12 cellular contexts compared by ENCODE assay signal in genomic region chr1:39293375-39294070, GRCh38.
DNase-seq lines count a peak whose midpoint lies in the region; ATAC-seq, FAIRE-seq and TF ChIP-seq lines count a peak whose summit lies in the region.
"Had no signal": no experiment of that assay in that cellular context is flagged by ENCODE, and none has a peak within 500 bp of the region (broad histone marks: within the 10 kb centered on the region; RNA-seq: fewer than 3 reads in every experiment).

No MANE protein-coding gene starts in this region.

- ATAC-seq in activated CD4-positive, alpha-beta T cell treated with anti-CD3 and anti-CD28 coated beads for 36 hours = peak; percentile 51
- ATAC-seq in foreskin keratinocyte (peak; percentile 20), lower lobe of right lung (no peak)

- H3K27me3 Mint-ChIP-seq in activated CD4-positive, alpha-beta T cell treated with anti-CD3 and anti-CD28 coated beads for 36 hours = no peaks in the 10 kb centered on the region
- H3K27me3 Mint-ChIP-seq: activated B cell treated with CpG ODN at 0.5 μM for 24 hours had no signal

- H3K27ac ChIP-seq in WERI-Rb-1 (peak overlapping the region; percentile 37), foreskin keratinocyte (no peak overlapping the region), lower lobe of right lung (no peak overlapping the region)

- H3K9me3 Mint-ChIP-seq in activated CD4-positive, alpha-beta T cell treated with anti-CD3 and anti-CD28 coated beads for 36 hours (ENCODE audit: low read depth) = no peaks in the 10 kb centered on the region
- H3K9me3 Mint-ChIP-seq: activated B cell treated with CpG ODN at 0.5 μM for 24 hours had no signal

- H3K27ac Mint-ChIP-seq in activated CD4-positive, alpha-beta T cell treated with anti-CD3 and anti-CD28 coated beads for 36 hours = no peak overlapping the region
- H3K27ac Mint-ChIP-seq: activated B cell treated with CpG ODN at 0.5 μM for 24 hours had no signal

- TF ChIP-seq CTCF in WERI-Rb-1 (IDR thresholded peaks at IDR 0.05; ENCODE audit: low read depth, low read length) (no peak), foreskin keratinocyte (conservative IDR thresholded peaks at IDR 0.05) (no peak), lower lobe of right lung (IDR thresholded peaks at IDR 0.05) (no peak)

- peaks cover 5% of the 10 kb centered on the region for H3K4me1 Mint-ChIP-seq in activated CD4-positive, alpha-beta T cell treated with anti-CD3 and anti-CD28 coated beads for 36 hours
- H3K4me1 Mint-ChIP-seq: activated B cell treated with CpG ODN at 0.5 μM for 24 hours had no signal

- no peak for DNase-seq in activated CD4-positive, alpha-beta T cell treated with anti-CD3 and anti-CD28 coated beads for 36 hours
- DNase-seq in activated CD4-positive, alpha-beta T cell treated with anti-CD3 and anti-CD28 coated beads for 1 hour = no peak
- DNase-seq in WERI-Rb-1 (no peak), foreskin keratinocyte (peak in 1 of 2 donors; percentile 62), renal cortical epithelial cell (ENCODE audit: low read depth) (peak; percentile 79), lower lobe of right lung (no peak), urothelium cell line (ENCODE audit: low spot score) (no peak)
- DNase-seq in activated CD4-positive, CD25-positive, alpha-beta regulatory T cell treated with anti-CD3 and anti-CD28 coated beads, Interleukin-2, amount 50 U/mL, for 72 hours = no peak
- DNase-seq: activated B cell treated with CpG ODN at 0.5 μM for 24 hours, GDM1, NCI-H510A treated with DMSO at 0.1 percent for 48 hours had no signal

- no peak overlapping the region for H3K4me3 ChIP-seq in WERI-Rb-1 (ENCODE audit: low read depth, low read length)
- H3K4me3 ChIP-seq in lower lobe of right lung = no peak overlapping the region

- peaks cover 14% of the 10 kb centered on the region for H3K4me1 ChIP-seq in foreskin keratinocyte
- H3K4me1 ChIP-seq in lower lobe of right lung = peaks cover 6% of the 10 kb centered on the region

- H3K36me3 ChIP-seq in WERI-Rb-1 = peaks cover 81% of the 10 kb centered on the region
- peaks cover 97% of the 10 kb centered on the region for H3K36me3 ChIP-seq in lower lobe of right lung

- POLR2A ChIA-PET in activated CD4-positive, alpha-beta T cell treated with anti-CD3 and anti-CD28 coated beads for 36 hours (lab: Charles Lee) = no interaction called here

- H3K9me3 ChIP-seq in WERI-Rb-1 (ENCODE audit: severe bottlenecking) (no peaks in the 10 kb centered on the region), lower lobe of right lung (no peaks in the 10 kb centered on the region)

- CTCF ChIA-PET in activated CD4-positive, alpha-beta T cell treated with anti-CD3 and anti-CD28 coated beads for 36 hours (lab: Charles Lee) = no interaction called here

- intact Hi-C loops in activated CD4-positive, alpha-beta T cell treated with anti-CD3 and anti-CD28 coated beads for 36 hours (cut with DNase I, micrococcal nuclease) = no loop called here
- intact Hi-C loops in lower lobe of right lung (cut with DNase I) = no loop called here

- H3K27me3 ChIP-seq in WERI-Rb-1 (ENCODE audit: insufficient read depth, low read depth, severe bottlenecking) (no peaks in the 10 kb centered on the region), foreskin keratinocyte (no peaks in the 10 kb centered on the region), lower lobe of right lung (ENCODE audit: low read depth) (no peaks in the 10 kb centered on the region)

- peaks cover 69% of the 10 kb centered on the region for H3K36me3 Mint-ChIP-seq in activated CD4-positive, alpha-beta T cell treated with anti-CD3 and anti-CD28 coated beads for 36 hours (ENCODE audit: low read depth)

- no peak for FAIRE-seq in urothelium cell line (lab: Jason Lieb, UNC)
- FAIRE-seq: A204.1 had no signal

- no peak overlapping the region for H3K4me3 Mint-ChIP-seq in activated CD4-positive, alpha-beta T cell treated with anti-CD3 and anti-CD28 coated beads for 36 hours
- H3K4me3 Mint-ChIP-seq: activated B cell treated with CpG ODN at 0.5 μM for 24 hours had no signal

Comparison
In these comparisons a context has a peak if more than half of its experiments do, and no peak if none do; other contexts are left out.
1. ATAC-seq: peak in activated CD4-positive, alpha-beta T cell treated with anti-CD3 and anti-CD28 coated beads for 36 hours (single experiment) and foreskin keratinocyte (single experiment); none in lower lobe of right lung (0 of 2).